8 cellular contexts compared by ENCODE assay signal in the genomic region with DNA sequence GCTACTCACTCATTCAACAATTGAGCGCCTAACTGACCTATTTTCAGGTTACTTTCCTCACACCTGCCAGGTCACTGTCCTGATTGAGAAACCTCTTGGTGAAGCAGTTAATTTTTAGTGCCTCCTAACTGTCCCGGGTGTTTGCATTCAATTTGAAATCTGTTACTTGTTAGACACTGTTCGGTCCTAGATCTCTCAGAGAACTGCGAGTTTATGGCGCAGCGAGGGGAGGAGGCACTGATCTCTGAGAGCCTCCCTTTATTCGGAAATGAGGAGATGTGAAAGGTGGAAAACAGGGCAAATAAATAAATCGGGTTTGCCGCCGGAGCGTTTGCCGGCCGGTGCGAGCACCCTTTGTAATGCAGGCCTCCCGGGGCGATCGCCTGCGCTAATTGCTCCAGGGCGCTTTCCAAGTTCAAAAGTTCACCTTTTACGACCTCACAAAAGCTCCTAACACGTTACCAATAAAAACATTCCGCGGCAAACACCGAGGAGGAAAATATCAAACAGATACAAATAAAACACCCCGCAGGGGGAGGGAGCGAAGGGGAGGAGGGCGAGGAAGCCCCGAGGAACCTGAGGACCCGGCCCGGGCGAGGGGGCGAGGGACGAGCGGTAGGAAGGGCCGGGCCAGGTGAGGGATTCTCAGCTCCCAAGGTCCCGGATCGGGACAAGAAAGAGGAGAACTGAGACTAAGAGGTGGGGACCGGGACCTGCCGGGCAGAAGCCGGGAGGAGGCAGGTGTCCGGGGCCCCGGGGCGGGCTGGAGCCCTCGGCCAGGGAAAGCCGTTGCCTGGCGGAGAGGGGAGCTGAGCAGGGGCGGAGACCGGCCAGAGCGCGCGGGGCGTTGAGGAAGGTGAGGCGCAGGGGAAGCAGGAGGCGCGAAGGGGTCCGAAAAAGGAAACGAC.
DNase-seq lines count a peak whose midpoint lies in the region; ATAC-seq lines count a peak whose summit lies in the region.

No MANE protein-coding gene starts in this region.

- no peaks in the 10 kb centered on the region for H3K9me3 ChIP-seq in duodenal mucosa (ENCODE audit: control insufficient read depth in 1 of 2, low read length in 2 of 2)
- no peaks in the 10 kb centered on the region for H3K9me3 ChIP-seq in mucosa of stomach (ENCODE audit: control insufficient read depth, low read length)

- H3K9ac ChIP-seq in duodenal mucosa (ENCODE audit: low read depth in 1 of 2, low read length in 2 of 2) (peak overlapping the region; percentile 72 to 73), mucosa of stomach (ENCODE audit: low read length) (peak overlapping the region; percentile 38)

- peak overlapping the region; percentile 71 for H3K27ac ChIP-seq in duodenal mucosa (ENCODE audit: low read depth, low read length)

- peaks cover 0 to 2% of the 10 kb centered on the region in 2 donors for H3K27me3 ChIP-seq in duodenal mucosa (ENCODE audit: control insufficient read depth in 1 of 2, insufficient read depth in 2 of 2, low read length in 2 of 2)
- H3K27me3 ChIP-seq in mucosa of stomach (ENCODE audit: control insufficient read depth, insufficient read depth, low read length), result peaks cover 27% of the 10 kb centered on the region

- DNase-seq in activated effector memory CD4-positive, alpha-beta T cell treated with anti-CD3 and anti-CD28 coated beads, Interleukin-2, amount 50 U/mL, for 16 hours, result peak; percentile 69
- no peak for DNase-seq in activated effector memory CD4-positive, alpha-beta T cell treated with Interleukin-2 at 50 U/mL for 16 hours
- DNase-seq in RPMI8226 (peak; percentile 62), DMS79 treated with DMSO at 0.1 percent for 48 hours (lab: John Stamatoyannopoulos, UW) (no peak)

- ATAC-seq in GM19395 (IDR thresholded peaks at IDR 0.05; ENCODE audit: unreplicated experiment), result no peak
- ATAC-seq in HG02884 (IDR thresholded peaks at IDR 0.05; ENCODE audit: unreplicated experiment), result no peak

- H3K36me3 ChIP-seq in duodenal mucosa (ENCODE audit: control insufficient read depth in 1 of 2, insufficient read depth in 2 of 2, low read length in 2 of 2), result no peaks in the 10 kb centered on the region
- H3K36me3 ChIP-seq in mucosa of stomach (ENCODE audit: control insufficient read depth, insufficient read depth, low read length), result no peaks in the 10 kb centered on the region

- H3K4me3 ChIP-seq in duodenal mucosa (ENCODE audit: low read depth in 1 of 2, low read length in 2 of 2) (peak overlapping the region; percentile 85), mucosa of stomach (ENCODE audit: low read length) (peak overlapping the region; percentile 15)

- H3K4me1 ChIP-seq in duodenal mucosa (ENCODE audit: control insufficient read depth in 1 of 2, insufficient read depth in 2 of 2, low read length in 2 of 2), result peaks cover 24 to 25% of the 10 kb centered on the region in 2 donors
- H3K4me1 ChIP-seq in mucosa of stomach (ENCODE audit: control insufficient read depth, insufficient read depth, low read length), result peaks cover 7% of the 10 kb centered on the region

Comparison
In these comparisons a context has a peak if more than half of its experiments do, and no peak if none do; other contexts are left out.
1. DNase-seq: peak in activated effector memory CD4-positive, alpha-beta T cell treated with anti-CD3 and anti-CD28 coated beads, Interleukin-2, amount 50 U/mL, for 16 hours (single experiment) and RPMI8226 (single experiment); none in activated effector memory CD4-positive, alpha-beta T cell treated with Interleukin-2 at 50 U/mL for 16 hours (single experiment) and DMS79 treated with DMSO at 0.1 percent for 48 hours (single experiment).